12 cellular contexts compared by ENCODE assay signal in genomic region chr19:49071860-49072547, GRCh38. TPM values are rescaled to one million over a fixed set of nuclear protein-coding genes. Genes with fewer than 3 reads are reported as not detected.
DNase-seq lines count a peak whose midpoint lies in the region; ATAC-seq and TF ChIP-seq lines count a peak whose summit lies in the region.
"Had no signal": no experiment of that assay in that cellular context is flagged by ENCODE, and none has a peak within 500 bp of the region (broad histone marks: within the 10 kb centered on the region; RNA-seq: fewer than 3 reads in every experiment).

No MANE protein-coding gene starts in this region.

- DNase-seq in NCI-H2196 (lab: John Stamatoyannopoulos, UW; ENCODE audit: unreplicated experiment) = peak; percentile 41
- no peak for DNase-seq in NCI-H2196 treated with DMSO at 0.1 percent for 48 hours (lab: John Stamatoyannopoulos, UW; ENCODE audit: unreplicated experiment)
- peak; percentile 82 for DNase-seq in nephron progenitor cell
- DNase-seq in KG1 (lab: John Stamatoyannopoulos, UW) = no peak
- DNase-seq: NCI-H446; stimulated activated CD4-positive, alpha-beta T cell treated with anti-CD3 and anti-CD28 coated beads, Interleukin-1b, Interleukin-23, amount 100 ng/mL, for 48 hours; tibial artery had no signal

- H3K4me3 Mint-ChIP-seq in brain = peak overlapping the region in 3 of 5 experiments; percentile 65 to 75 (median 71)
- H3K4me3 Mint-ChIP-seq in nephron progenitor cell = peak overlapping the region; percentile 74

- H3K27me3 ChIP-seq in HUES64 (ENCODE audit: insufficient read depth, low read length) = peaks cover 70% of the 10 kb centered on the region

- no peaks in the 10 kb centered on the region for H3K4me1 ChIP-seq in HUES64 (ENCODE audit: insufficient read depth, low read length)

- ATAC-seq in HG03095 (IDR thresholded peaks at IDR 0.05; ENCODE audit: unreplicated experiment) (no peak), HG02885 (IDR thresholded peaks at IDR 0.05; ENCODE audit: poor library complexity, unreplicated experiment) (no peak)

- H3K4me1 Mint-ChIP-seq in brain (peaks cover 18% of the 10 kb centered on the region), nephron progenitor cell (peaks cover 56% of the 10 kb centered on the region)

- no peak overlapping the region for H3K27ac Mint-ChIP-seq in brain
- H3K27ac Mint-ChIP-seq in nephron progenitor cell = no peak overlapping the region

- H3K9ac ChIP-seq in HUES64 (ENCODE audit: low read depth, low read length) = no peak overlapping the region

- H3K27me3 Mint-ChIP-seq in brain = peaks cover 87% of the 10 kb centered on the region
- H3K27me3 Mint-ChIP-seq in nephron progenitor cell (ENCODE audit: low read depth, poor library complexity) = peaks cover 57% of the 10 kb centered on the region

- peak overlapping the region; percentile 33; the same call in 1 of the 2 replicates for H3K4me3 ChIP-seq in HUES64 (ENCODE audit: low read length)
- H3K4me3 ChIP-seq: tibial artery had no signal

- H3K9me3 Mint-ChIP-seq in brain (peaks cover 10 to 30% (median 17%) of the 10 kb centered on the region in 5 experiments), nephron progenitor cell (peaks cover 43% of the 10 kb centered on the region)

- H3K27ac ChIP-seq in HUES64 (ENCODE audit: low read depth, low read length) = no peak overlapping the region
- H3K27ac ChIP-seq: tibial artery had no signal

- H3K36me3 Mint-ChIP-seq in brain = peaks cover 5% of the 10 kb centered on the region
- H3K36me3 Mint-ChIP-seq in nephron progenitor cell (ENCODE audit: low read depth) = peaks cover 21% of the 10 kb centered on the region
- H3K36me3 Mint-ChIP-seq: IgD-negative memory B cell had no signal

- H3K9me3 ChIP-seq in HUES64 (ENCODE audit: insufficient read depth, low read depth, low read length) = no peaks in the 10 kb centered on the region
- H3K9me3 ChIP-seq: tibial artery had no signal

- no peaks in the 10 kb centered on the region for H3K36me3 ChIP-seq in HUES64 (ENCODE audit: insufficient read depth, low read length)
- H3K36me3 ChIP-seq: tibial artery had no signal

- TF ChIP-seq CTCF in brain (conservative IDR thresholded peaks at IDR 0.05) (no peak), nephron progenitor cell (IDR thresholded peaks at IDR 0.05) (no peak)

- 16% methylated on average over 93 of the region's 93 CpGs for WGBS in HUES64

RNA-seq across cellular contexts. Expression of gene KCNA7, which starts 0.5 kb away (rescaled TPM):
- not detected for polyA plus RNA-seq in HUES64 (2013, experiment 1 of 2)
- polyA plus RNA-seq in HUES64 (2013, experiment 2 of 2) = not detected
- polyA plus RNA-seq in brain (ENCODE audit: insufficient read depth, low read depth, low replicate concordance) = not detected
- polyA plus RNA-seq: IgD-negative memory B cell had no signal

RNA-seq across cellular contexts. Expression of gene NTF4, which starts 7.4 kb away (rescaled TPM):
- 0.50 TPM for polyA plus RNA-seq in HUES64 (2013, experiment 1 of 2)
- polyA plus RNA-seq in HUES64 (2013, experiment 2 of 2) = 1.1 TPM
- not detected for polyA plus RNA-seq in brain (ENCODE audit: insufficient read depth, low read depth, low replicate concordance)
- polyA plus RNA-seq: IgD-negative memory B cell had no signal

RNA-seq across cellular contexts. Expression of gene SNRNP70, which starts 13.2 kb away (rescaled TPM):
- polyA plus RNA-seq in HUES64 (2013, experiment 1 of 2) = 204 TPM
- 214 TPM for polyA plus RNA-seq in HUES64 (2013, experiment 2 of 2)
- 140 TPM for polyA plus RNA-seq in brain (ENCODE audit: insufficient read depth, low read depth, low replicate concordance)

RNA-seq across cellular contexts. Expression of gene CGB7, which starts 14.5 kb away (rescaled TPM):
- 0.50 TPM for polyA plus RNA-seq in HUES64 (2013, experiment 1 of 2)
- 0.06 TPM for polyA plus RNA-seq in HUES64 (2013, experiment 2 of 2)
- polyA plus RNA-seq in brain (ENCODE audit: insufficient read depth, low read depth, low replicate concordance) = not detected
- polyA plus RNA-seq: IgD-negative memory B cell had no signal

RNA-seq across cellular contexts. Expression of gene CGB8, which starts 23.1 kb away (rescaled TPM):
- not detected for polyA plus RNA-seq in HUES64 (2013, experiment 1 of 2)
- not detected for polyA plus RNA-seq in HUES64 (2013, experiment 2 of 2)
- not detected for polyA plus RNA-seq in brain (ENCODE audit: insufficient read depth, low read depth, low replicate concordance)
- polyA plus RNA-seq: IgD-negative memory B cell had no signal

Comparison
In these comparisons a context has a peak if more than half of its experiments do, and no peak if none do; other contexts are left out.
1. DNase-seq: peak in NCI-H2196 (single experiment) and nephron progenitor cell (single experiment); none in NCI-H2196 treated with DMSO at 0.1 percent for 48 hours (single experiment) and KG1 (single experiment).